In genomic region chr12:68508536-68509050, GRCh38 we compare ENCODE assay signal across 25 cellular contexts.
"Had no signal": no experiment of that assay in that cellular context is flagged by ENCODE, and none has a peak within 500 bp of the region (broad histone marks: within the 10 kb centered on the region; RNA-seq: fewer than 3 reads in every experiment).

No MANE protein-coding gene starts in this region.

- H3K4me1 ChIP-seq: prostate gland, right atrium auricular region, spleen, upper lobe of right lung had no signal

- H3K9me3 ChIP-seq: prostate gland, right atrium auricular region, spleen, upper lobe of right lung had no signal

- H3K9me3 Mint-ChIP-seq: activated naive CD4-positive, alpha-beta T cell treated with anti-CD3 and anti-CD28 coated beads, Interleukin-2, amount 50 U/mL, for 24 hours; T-cell had no signal

- DNase-seq: activated CD4-positive, alpha-beta T cell treated with anti-CD3 and anti-CD28 coated beads, Interleukin-2, amount 10 ng/mL, durations not matched to agents 7 days and 5 days; activated gamma-delta T cell treated with Interleukin-2 at 50 U/mL for 16 hours; activated T-cell treated with anti-CD3 and anti-CD28 coated beads, Interleukin-2, amount 50 U/mL, for 1 hour; anterior cingulate cortex; central memory CD4-positive, alpha-beta T cell; dermis blood vessel endothelial cell; effector CD8-positive, alpha-beta T cell; foreskin keratinocyte; immature natural killer cell; left ventricle myocardium superior; mammary epithelial cell; natural killer cell; spleen; stimulated activated CD4-positive, alpha-beta T cell treated with anti-CD3 and anti-CD28 coated beads, Interleukin-4, amount 100 ng/mL, for 1 hour; stimulated activated naive CD8-positive, alpha-beta T cell treated with anti-CD3 and anti-CD28 coated beads, Interleukin-15, Interleukin-2, amounts not matched to agents 100 U/mL and 50 U/mL, for 24 hours; T-cell; T-helper 9 cell; upper lobe of right lung had no signal

- H3K36me3 ChIP-seq: prostate gland, right atrium auricular region, spleen, upper lobe of right lung had no signal

- H3K27me3 Mint-ChIP-seq: activated CD4-positive, alpha-beta T cell treated with anti-CD3 and anti-CD28 coated beads, Interleukin-2, amount 10 ng/mL, durations not matched to agents 7 days and 5 days; activated naive CD4-positive, alpha-beta T cell treated with anti-CD3 and anti-CD28 coated beads, Interleukin-2, amount 50 U/mL, for 24 hours; T-cell had no signal

- H3K27ac ChIP-seq: foreskin keratinocyte, prostate gland, right atrium auricular region, spleen, upper lobe of right lung, VCaP had no signal

- H3K4me1 Mint-ChIP-seq: activated naive CD4-positive, alpha-beta T cell treated with anti-CD3 and anti-CD28 coated beads, Interleukin-2, amount 50 U/mL, for 24 hours; brain; immature natural killer cell; mesothelial cell of epicardium; T-cell had no signal

- H3K4me3 ChIP-seq: prostate gland, right atrium auricular region, spleen, upper lobe of right lung had no signal

- H3K27me3 ChIP-seq: foreskin keratinocyte, right atrium auricular region, spleen, upper lobe of right lung had no signal

- H3K4me3 Mint-ChIP-seq: activated CD4-positive, alpha-beta T cell treated with anti-CD3 and anti-CD28 coated beads, Interleukin-2, amount 10 ng/mL, durations not matched to agents 7 days and 5 days; activated naive CD4-positive, alpha-beta T cell treated with anti-CD3 and anti-CD28 coated beads, Interleukin-2, amount 50 U/mL, for 24 hours; brain; immature natural killer cell; mesothelial cell of epicardium; natural killer cell; T-cell had no signal

- H3K27ac Mint-ChIP-seq: activated CD4-positive, alpha-beta T cell treated with anti-CD3 and anti-CD28 coated beads, Interleukin-2, amount 10 ng/mL, durations not matched to agents 7 days and 5 days; activated naive CD4-positive, alpha-beta T cell treated with anti-CD3 and anti-CD28 coated beads, Interleukin-2, amount 50 U/mL, for 24 hours; brain; immature natural killer cell; mesothelial cell of epicardium; natural killer cell; T-cell had no signal

- ATAC-seq: activated CD4-positive, CD25-positive, alpha-beta regulatory T cell treated with anti-CD3 and anti-CD28 coated beads, Interleukin-2, amount 50 U/mL, for 24 hours; foreskin keratinocyte; left ventricle myocardium superior; natural killer cell; stimulated activated naive CD8-positive, alpha-beta T cell treated with anti-CD3 and anti-CD28 coated beads, Interleukin-15, Interleukin-2, amounts not matched to agents 100 U/mL and 50 U/mL, for 24 hours; T-cell; upper lobe of right lung had no signal

- H3K36me3 Mint-ChIP-seq: activated naive CD4-positive, alpha-beta T cell treated with anti-CD3 and anti-CD28 coated beads, Interleukin-2, amount 50 U/mL, for 24 hours; brain; immature natural killer cell; natural killer cell; T-cell had no signal
